8 cellular contexts compared by ENCODE assay signal in the genomic region with DNA sequence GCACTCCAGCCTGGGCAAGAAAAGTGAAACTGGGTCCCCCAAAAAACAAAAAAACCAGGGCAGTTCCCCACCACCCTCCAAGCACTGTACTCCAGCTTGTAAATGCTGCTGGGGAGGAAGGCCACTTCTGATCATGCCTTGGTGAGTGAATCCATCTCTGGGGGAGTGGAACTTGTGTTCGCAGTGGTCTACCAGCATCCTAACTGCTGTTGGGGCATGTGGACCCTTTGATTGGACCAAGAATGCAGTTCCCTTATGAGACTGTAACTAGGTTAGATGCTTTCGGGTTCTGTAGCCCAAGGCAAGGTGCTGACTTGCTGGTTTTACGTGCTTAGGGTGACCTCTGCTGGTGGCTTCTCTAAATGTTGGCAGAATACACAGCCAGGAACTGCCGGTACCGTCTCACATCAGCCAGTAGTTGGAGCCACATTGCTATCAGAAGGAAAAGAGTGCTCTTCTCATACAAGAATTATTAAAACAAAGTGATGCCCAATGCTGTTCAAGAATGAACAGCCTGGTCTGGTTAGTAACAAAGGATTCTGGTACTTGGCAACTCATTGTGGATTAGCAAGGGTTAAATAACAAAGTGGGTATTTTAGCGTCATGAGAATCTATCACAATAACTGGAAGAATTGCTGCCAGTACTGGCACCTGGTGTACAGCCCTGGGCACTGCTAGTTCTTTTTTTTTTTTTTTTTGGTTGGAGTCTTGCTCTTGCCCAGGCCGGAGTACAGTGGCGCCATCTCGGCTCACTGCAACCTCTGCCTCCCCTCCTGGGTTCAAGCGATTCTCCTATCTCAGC. TPM values are rescaled to one million over a fixed set of nuclear protein-coding genes. Genes with fewer than 3 reads are reported as not detected.
A peak's percentile ranks its signal among the peaks of the same experiment; 100 is the strongest.
DNase-seq lines count a peak whose midpoint lies in the region; ATAC-seq and TF ChIP-seq lines count a peak whose summit lies in the region.

No MANE protein-coding gene starts in this region.

- no peak overlapping the region for H2BK5ac ChIP-seq in neuronal stem cell (ENCODE audit: low read length)

- H4K91ac ChIP-seq in neuronal stem cell (ENCODE audit: low read depth, low read length, poor library complexity) = no peak overlapping the region

- H4K20me1 ChIP-seq in MM.1S (ENCODE audit: insufficient read depth, low read length) = no peaks in the 10 kb centered on the region

- no peak overlapping the region for H2BK12ac ChIP-seq in neuronal stem cell (ENCODE audit: low read length)

- H3K18ac ChIP-seq in neuronal stem cell (ENCODE audit: low read length) = no peak overlapping the region

- H3K4me3 ChIP-seq in HAP-1 (no peak overlapping the region), MM.1S (ENCODE audit: low read length) (no peak overlapping the region), RWPE2 (ENCODE audit: severe bottlenecking) (no peak overlapping the region), neuronal stem cell (ENCODE audit: low read length in 2 of 2) (no peak overlapping the region)

- in situ Hi-C loops in HAP-1 (cut with MboI; ENCODE audit: low sequenced_read_pairs) = loop anchor here (5.0 to 10.0 kb wide), 2 partner anchors 107 to 284 kb away; no protein-coding TSS in a partner anchor

- no peaks in the 10 kb centered on the region for H3K79me2 ChIP-seq in MM.1S (ENCODE audit: low read length)

- H3K4ac ChIP-seq in neuronal stem cell (ENCODE audit: low read length) = no peak overlapping the region

- H3K27me3 ChIP-seq in HAP-1 (ENCODE audit: low read depth) (no peaks in the 10 kb centered on the region), MM.1S (replicated peaks; ENCODE audit: insufficient read depth, low read length) (no peaks in the 10 kb centered on the region), RWPE2 (ENCODE audit: insufficient read depth, poor library complexity, severe bottlenecking) (no peaks in the 10 kb centered on the region), neuronal stem cell (ENCODE audit: control insufficient read depth in 3 of 3, insufficient read depth in 3 of 3, low read depth in 1 of 3, low read length in 3 of 3) (no peaks in the 10 kb centered on the region)

- H2AFZ ChIP-seq in MM.1S (ENCODE audit: low read length) (no peak overlapping the region), neuronal stem cell (ENCODE audit: low read length) (peak overlapping the region; percentile 2)

- H3F3A ChIP-seq in MM.1S (ENCODE audit: insufficient read depth, low read length) = peaks cover 7% of the 10 kb centered on the region

- TF ChIP-seq CTCF in MM.1S (IDR thresholded peaks at IDR 0.05; ENCODE audit: low read length) (peak; percentile 97), RWPE2 (IDR thresholded peaks at IDR 0.05; ENCODE audit: poor library complexity, severe bottlenecking) (peak; percentile 99)

- DNase-seq in ELR (ENCODE audit: low read depth) (peak; percentile 96), HAP-1 (ENCODE audit: low spot score in 2 of 2) (peak; percentile 93 to 94), MM.1S (peak; percentile 93), RWPE2 (ENCODE audit: low spot score) (no peak), fibroblast of peridontal ligament (ENCODE audit: extremely low read depth) (peak; percentile 98), neuronal stem cell (ENCODE audit: low spot score) (peak; percentile 93), substantia nigra (lab: John Stamatoyannopoulos, UW) (peak in 48 of 49 donors; percentile 8 to 93 (median 77))
- peak; percentile 75 to 81 for DNase-seq in activated T-helper 1 cell treated with anti-CD3 and anti-CD28 coated beads, Interleukin-2, amount 50 U/mL, for 16 hours (ENCODE audit: low read depth in 1 of 2, low spot score in 1 of 2)

- WGBS in neuronal stem cell (ENCODE audit: extremely low coverage in 2 of 2, insufficient read length in 2 of 2, insufficient replicate concordance in 1 of 2), 2 donors = no CpG with 5 or more reads among the region's 10 CpGs

- H2BK120ac ChIP-seq in neuronal stem cell (ENCODE audit: low read depth, low read length) = no peak overlapping the region

- H3K9me2 ChIP-seq in MM.1S (replicated peaks; ENCODE audit: insufficient read depth, low read length) = no peaks in the 10 kb centered on the region

- no peak overlapping the region for H3K14ac ChIP-seq in neuronal stem cell (ENCODE audit: low read length)

- no peak overlapping the region for H2AK5ac ChIP-seq in neuronal stem cell (ENCODE audit: low read depth, low read length)

- H3K4me1 ChIP-seq in HAP-1 (no peaks in the 10 kb centered on the region), MM.1S (ENCODE audit: low read length) (peaks cover 3% of the 10 kb centered on the region), RWPE2 (ENCODE audit: insufficient read depth, poor library complexity, severe bottlenecking) (no peaks in the 10 kb centered on the region), neuronal stem cell (ENCODE audit: control insufficient read depth in 2 of 2, insufficient read depth in 1 of 2, low read depth in 1 of 2, low read length in 2 of 2) (no peaks in the 10 kb centered on the region)

- no peaks in the 10 kb centered on the region for H3K79me1 ChIP-seq in neuronal stem cell (ENCODE audit: low read depth, low read length)

- no peak overlapping the region for H3K4me2 ChIP-seq in MM.1S (ENCODE audit: low read depth, low read length)
- no peak overlapping the region for H3K4me2 ChIP-seq in neuronal stem cell (ENCODE audit: insufficient read depth, low read length, poor library complexity, severe bottlenecking)

- ATAC-seq in RWPE2 (ENCODE audit: low read depth) = peak; percentile 96

- no peaks in the 10 kb centered on the region for H3K9me3 ChIP-seq in HAP-1
- no peaks in the 10 kb centered on the region for H3K9me3 ChIP-seq in MM.1S (replicated peaks; ENCODE audit: insufficient read depth, low read length)
- H3K9me3 ChIP-seq in RWPE2 (ENCODE audit: severe bottlenecking) = no peaks in the 10 kb centered on the region
- no peaks in the 10 kb centered on the region for H3K9me3 ChIP-seq in neuronal stem cell (replicated peaks in 1 of 2; ENCODE audit: control insufficient read depth in 2 of 2, insufficient read depth in 1 of 2, low read depth in 1 of 2, low read length in 2 of 2)

- H3K23ac ChIP-seq in neuronal stem cell (ENCODE audit: low read depth, low read length, poor library complexity) = no peak overlapping the region

- H3K9ac ChIP-seq in MM.1S (ENCODE audit: low read length) = no peak overlapping the region
- no peak overlapping the region for H3K9ac ChIP-seq in neuronal stem cell (ENCODE audit: low read depth, low read length, poor library complexity)

- H3K27ac ChIP-seq in MM.1S (ENCODE audit: low read length) (peak overlapping the region; percentile 0; the same call in 1 of the 2 replicates), RWPE2 (ENCODE audit: poor library complexity, severe bottlenecking) (no peak overlapping the region), neuronal stem cell (replicated peaks; ENCODE audit: low read length) (no peak overlapping the region), substantia nigra (ENCODE audit: low read depth, low read length, poor library complexity, severe bottlenecking) (no peak overlapping the region)

- H4K8ac ChIP-seq in neuronal stem cell (ENCODE audit: low read depth, low read length) = no peak overlapping the region

- no peak overlapping the region for H2BK15ac ChIP-seq in neuronal stem cell (ENCODE audit: low read length)

- H3K36me3 ChIP-seq in HAP-1 (replicated peaks) = no peaks in the 10 kb centered on the region
- no peaks in the 10 kb centered on the region for H3K36me3 ChIP-seq in MM.1S (replicated peaks; ENCODE audit: insufficient read depth, low read length)
- H3K36me3 ChIP-seq in RWPE2 (ENCODE audit: low read depth) = peaks cover 5% of the 10 kb centered on the region
- peaks cover 1 to 11% of the 10 kb centered on the region in 2 donors for H3K36me3 ChIP-seq in neuronal stem cell (replicated peaks in 1 of 2; ENCODE audit: control insufficient read depth in 2 of 2, insufficient read depth in 2 of 2, low read length in 2 of 2)

RNA-seq across cellular contexts. Expression of gene EIF1AD, which starts 13.0 kb away (rescaled TPM):
- 18.8 TPM for polyA plus RNA-seq in neuronal stem cell (2013, experiment 1 of 2)
- polyA plus RNA-seq in neuronal stem cell (2013, experiment 2 of 2) = 20.0 TPM

RNA-seq across cellular contexts. Expression of gene BANF1, which starts 13.3 kb away (rescaled TPM):
- 485 TPM for polyA plus RNA-seq in neuronal stem cell (2013, experiment 1 of 2)
- 490 TPM for polyA plus RNA-seq in neuronal stem cell (2013, experiment 2 of 2)

RNA-seq across cellular contexts. Expression of gene CST6, which starts 22.8 kb away (rescaled TPM):
- not detected for polyA plus RNA-seq in neuronal stem cell (2013, experiment 1 of 2)
- not detected for polyA plus RNA-seq in neuronal stem cell (2013, experiment 2 of 2)

RNA-seq across cellular contexts. Expression of gene SART1, which starts 27.5 kb away (rescaled TPM):
- polyA plus RNA-seq in neuronal stem cell (2013, experiment 1 of 2) = 41.7 TPM
- 40.8 TPM for polyA plus RNA-seq in neuronal stem cell (2013, experiment 2 of 2)

RNA-seq across cellular contexts. Expression of gene CATSPER1, which starts 37.3 kb away (rescaled TPM):
- 0.07 TPM for polyA plus RNA-seq in neuronal stem cell (2013, experiment 1 of 2)
- polyA plus RNA-seq in neuronal stem cell (2013, experiment 2 of 2) = not detected
